In genomic region chr2:218892693-218893348, GRCh38 we compare ENCODE assay signal across 8 cellular contexts. TPM values are rescaled to one million over a fixed set of nuclear protein-coding genes. Genes with fewer than 3 reads are reported as not detected.
DNase-seq lines count a peak whose midpoint lies in the region; ATAC-seq and TF ChIP-seq lines count a peak whose summit lies in the region.

No MANE protein-coding gene starts in this region.

- H3K9me3 ChIP-seq in GM23248 (ENCODE audit: low read depth): no peaks in the 10 kb centered on the region
- H3K9me3 ChIP-seq in SK-N-MC (ENCODE audit: low read depth, low read length): no peaks in the 10 kb centered on the region

- H3K27ac Mint-ChIP-seq in activated naive CD4-positive, alpha-beta T cell treated with anti-CD3 and anti-CD28 coated beads, Interleukin-2, amount 50 U/mL, for 24 hours: peak overlapping the region; percentile 77

- H3K4me3 Mint-ChIP-seq in activated naive CD4-positive, alpha-beta T cell treated with anti-CD3 and anti-CD28 coated beads, Interleukin-2, amount 50 U/mL, for 24 hours: peak overlapping the region; percentile 77

- H3K27ac ChIP-seq in GM23248 (no peak overlapping the region), SK-N-MC (peak overlapping the region; percentile 86)

- no peaks in the 10 kb centered on the region for H3K79me2 ChIP-seq in GM23248 (ENCODE audit: insufficient read depth)

- intact Hi-C loops in left cardiac atrium (cut with DNase I): no loop called here

- in situ Hi-C loops in G401 (cut with HindIII; ENCODE audit: low sequenced_read_pairs) (no loop called here), GM23248 (cut with MboI) (no loop called here)

- H3K4me1 ChIP-seq in GM23248 (ENCODE audit: insufficient read depth): no peaks in the 10 kb centered on the region

- H3K4me3 ChIP-seq in GM23248: peak overlapping the region; percentile 57
- H3K4me3 ChIP-seq in SK-N-MC: peak overlapping the region; percentile 80

- peak overlapping the region; percentile 40 for H3K4me2 ChIP-seq in GM23248 (ENCODE audit: unreplicated experiment)

- peak; percentile 52 for TF ChIP-seq CTCF in LNCAP (IDR thresholded peaks at IDR 0.05)

- H2AFZ ChIP-seq in GM23248: peak overlapping the region; percentile 29

- no peaks in the 10 kb centered on the region for H3F3A ChIP-seq in GM23248 (ENCODE audit: insufficient read depth)

- no peaks in the 10 kb centered on the region for H3K9me2 ChIP-seq in GM23248 (ENCODE audit: insufficient read depth)

- H3K4me1 Mint-ChIP-seq in activated naive CD4-positive, alpha-beta T cell treated with anti-CD3 and anti-CD28 coated beads, Interleukin-2, amount 50 U/mL, for 24 hours: peaks cover 53% of the 10 kb centered on the region

- H3K36me3 Mint-ChIP-seq in activated naive CD4-positive, alpha-beta T cell treated with anti-CD3 and anti-CD28 coated beads, Interleukin-2, amount 50 U/mL, for 24 hours: no peaks in the 10 kb centered on the region

- H3K9ac ChIP-seq in GM23248 (no peak overlapping the region), SK-N-MC (ENCODE audit: insufficient read length) (peak overlapping the region; percentile 53)

- WGBS in GM23248 (ENCODE audit: low coverage in 1 of 2, low lambda C conversion rate in 2 of 2, missing lambda C conversion rate in 2 of 2), 2 experiments: 7% methylated on average over 67 to 71 of the region's 72 CpGs

- no peaks in the 10 kb centered on the region for H4K20me1 ChIP-seq in GM23248 (ENCODE audit: insufficient read depth)

- no peaks in the 10 kb centered on the region for H3K9me3 Mint-ChIP-seq in activated naive CD4-positive, alpha-beta T cell treated with anti-CD3 and anti-CD28 coated beads, Interleukin-2, amount 50 U/mL, for 24 hours

- DNase-seq in G401 (ENCODE audit: low spot score): peak; percentile 39
- DNase-seq in GM23248: peak; percentile 76
- no peak for DNase-seq in SK-N-MC (ENCODE audit: low read depth, low spot score)
- DNase-seq in left cardiac atrium: peak; percentile 72
- DNase-seq in retina: peak; percentile 85
- DNase-seq in dedifferentiated amniotic fluid mesenchymal stem cell (ENCODE audit: extremely low spot score): no peak

- H3K36me3 ChIP-seq in GM23248 (ENCODE audit: low read depth): no peaks in the 10 kb centered on the region
- peaks cover 5% of the 10 kb centered on the region; the same call in 1 of the 2 replicates for H3K36me3 ChIP-seq in SK-N-MC (ENCODE audit: insufficient read depth, low read length)

- peaks cover 30% of the 10 kb centered on the region for H3K27me3 ChIP-seq in GM23248 (replicated peaks; ENCODE audit: insufficient read depth)

- H3K27me3 Mint-ChIP-seq in activated naive CD4-positive, alpha-beta T cell treated with anti-CD3 and anti-CD28 coated beads, Interleukin-2, amount 50 U/mL, for 24 hours: no peaks in the 10 kb centered on the region

- peak; percentile 71 to 72 for ATAC-seq in left cardiac atrium

RNA-seq across cellular contexts. Expression of gene WNT10A, which starts 12.2 kb away (rescaled TPM):
- 0.12 and 1.4 TPM in 2 replicates for total RNA-seq in G401 (2014; rRNA removed; shearing (Covaris generic))
- not detected in 2 replicates for total RNA-seq in GM23248 (2014; rRNA removed; shearing (Covaris generic))
- not detected in 2 replicates for polyA plus RNA-seq in GM23248 (2016; fragmentation: Nextera tagmentation; extraction: Ambion mirVana)
- total RNA-seq in left cardiac atrium: under 1 TPM in 1 of 2 donors, not detected in 1; 0.52 TPM

RNA-seq across cellular contexts. Expression of gene WNT6, which starts 33.2 kb away (rescaled TPM):
- total RNA-seq in G401 (2014; rRNA removed; shearing (Covaris generic)): 0.14 TPM in 1 of 2 replicates, not detected in the other
- total RNA-seq in GM23248 (2014; rRNA removed; shearing (Covaris generic)): not detected in 2 replicates
- not detected in 2 replicates for polyA plus RNA-seq in GM23248 (2016; fragmentation: Nextera tagmentation; extraction: Ambion mirVana)
- total RNA-seq in left cardiac atrium: 1 to 10 TPM; 1.8 TPM

Comparison
In these comparisons a context has a peak if more than half of its experiments do, and no peak if none do; other contexts are left out.
1. DNase-seq: peak in G401 (single experiment), GM23248 (single experiment), left cardiac atrium (single experiment) and retina (single experiment); none in SK-N-MC (single experiment) and dedifferentiated amniotic fluid mesenchymal stem cell (single experiment).